ENCODE assay signal across 8 cellular contexts in genomic region chr16:69564845-69565610, GRCh38. TPM values are rescaled to one million over a fixed set of nuclear protein-coding genes. Genes with fewer than 3 reads are reported as not detected.
DNase-seq lines count a peak whose midpoint lies in the region; ATAC-seq, FAIRE-seq and TF ChIP-seq lines count a peak whose summit lies in the region.

No MANE protein-coding gene starts in this region.

- H3K27ac Mint-ChIP-seq in naive thymus-derived CD4-positive, alpha-beta T cell = peak overlapping the region; percentile 92 to 98 (median 95)

- no peak for FAIRE-seq in frontal cortex (lab: Jason Lieb, UNC)

- CTCF ChIA-PET in naive thymus-derived CD4-positive, alpha-beta T cell (lab: Charles Lee) = interaction anchor here (1.2 to 1.4 kb wide), 2 partner anchors 18 to 169 kb away, joined by 3 to 8 read pairs; no protein-coding TSS in a partner anchor

- intact Hi-C loops in naive thymus-derived CD4-positive, alpha-beta T cell (cut with micrococcal nuclease) = loop anchor here (1.0 to 10.0 kb wide), 12 partner anchors 34 to 1040 kb away; partner anchors contain the start of genes CYB5B (in 2 of the 2), CHTF8 (in 1 of the 2), COG8 (in 1 of the 2) and NIP7 (in 1 of the 2)

- H3K9me3 Mint-ChIP-seq in naive thymus-derived CD4-positive, alpha-beta T cell = peaks cover 0 to 3% (median 0%) of the 10 kb centered on the region in 11 donors

- peaks cover 39 to 53% (median 43%) of the 10 kb centered on the region in 7 donors for H3K4me1 Mint-ChIP-seq in naive thymus-derived CD4-positive, alpha-beta T cell

- H3K4me3 ChIP-seq in GM06990 (replicated peaks; ENCODE audit: low read depth, low read length) (peak overlapping the region; percentile 90), OCI-LY1 (ENCODE audit: low read depth, low read length, poor library complexity, severe bottlenecking) (peak overlapping the region; percentile 99), ectodermal cell (ENCODE audit: insufficient read depth, low read depth, low read length) (peak overlapping the region; percentile 85)
- peak overlapping the region; percentile 82 for H3K4me3 ChIP-seq in naive thymus-derived CD4-positive, alpha-beta T cell (ENCODE audit: low read length)

- peak overlapping the region; percentile 71 for H3K9ac ChIP-seq in OCI-LY1 (ENCODE audit: low read length)

- H3K4me1 ChIP-seq in OCI-LY1 (ENCODE audit: insufficient read depth, low read length, severe bottlenecking) (peaks cover 43% of the 10 kb centered on the region), ectodermal cell (ENCODE audit: control insufficient read depth, insufficient read depth, low read length) (peaks cover 20% of the 10 kb centered on the region)
- H3K4me1 ChIP-seq in naive thymus-derived CD4-positive, alpha-beta T cell (ENCODE audit: control insufficient read depth in 2 of 2, insufficient read depth in 2 of 2, low read length in 2 of 2) = peaks cover 13 to 33% of the 10 kb centered on the region in 2 donors

- DNase-seq in GM06990 (ENCODE audit: extremely low read depth, insufficient read length) = no peak
- DNase-seq in naive thymus-derived CD4-positive, alpha-beta T cell = peak in 5 of 9 donors; percentile 8 to 37 (median 23)
- no peak for DNase-seq in frontal cortex (ENCODE audit: low spot score in 2 of 2)
- DNase-seq in ureter (ENCODE audit: low spot score) = no peak

- WGBS in ectodermal cell, 2 experiments = 15 to 19% methylated on average over 19 to 23 of the region's 24 CpGs

- H3K4me3 Mint-ChIP-seq in naive thymus-derived CD4-positive, alpha-beta T cell = peak overlapping the region; percentile 83 to 100 (median 92)

- H3K4me2 ChIP-seq in OCI-LY1 (ENCODE audit: low read length) = peak overlapping the region; percentile 95

- peaks cover 0 to 4% (median 2%) of the 10 kb centered on the region in 5 donors for H3K36me3 Mint-ChIP-seq in naive thymus-derived CD4-positive, alpha-beta T cell

- H3K27me3 ChIP-seq in GM06990 (replicated peaks; ENCODE audit: control insufficient read depth, insufficient read depth, low read length) (no peaks in the 10 kb centered on the region), OCI-LY1 (ENCODE audit: insufficient read depth, low read length) (no peaks in the 10 kb centered on the region), ectodermal cell (ENCODE audit: control insufficient read depth, insufficient read depth, low read length, poor library complexity, severe bottlenecking) (no peaks in the 10 kb centered on the region)
- H3K27me3 ChIP-seq in naive thymus-derived CD4-positive, alpha-beta T cell (ENCODE audit: control insufficient read depth in 2 of 2, insufficient read depth in 2 of 2, low read length in 2 of 2) = no peaks in the 10 kb centered on the region

- POLR2A ChIA-PET in naive thymus-derived CD4-positive, alpha-beta T cell (lab: Charles Lee) = interaction anchor here (0.6 to 1.7 kb wide), 12 partner anchors 10 to 698 kb away, joined by 3 to 13 read pairs (median 4); partner anchors contain the start of gene CYB5B

- no peaks in the 10 kb centered on the region for H3K9me3 ChIP-seq in OCI-LY1 (ENCODE audit: low read length)
- H3K9me3 ChIP-seq in ectodermal cell (ENCODE audit: control insufficient read depth, low read length) = no peaks in the 10 kb centered on the region
- H3K9me3 ChIP-seq in naive thymus-derived CD4-positive, alpha-beta T cell (ENCODE audit: control insufficient read depth in 2 of 3, low read length in 3 of 3) = no peaks in the 10 kb centered on the region

- no peaks in the 10 kb centered on the region for H3K27me3 Mint-ChIP-seq in naive thymus-derived CD4-positive, alpha-beta T cell

- H3K27ac ChIP-seq in OCI-LY1 (ENCODE audit: low read depth, low read length, poor library complexity, severe bottlenecking) (peak overlapping the region; percentile 54), ectodermal cell (ENCODE audit: insufficient read depth, low read depth, low read length, poor library complexity, severe bottlenecking) (peak overlapping the region; percentile 79)
- H3K27ac ChIP-seq in naive thymus-derived CD4-positive, alpha-beta T cell (ENCODE audit: low read depth, low read length) = peak overlapping the region; percentile 97

- no peak for TF ChIP-seq CTCF in GM06990 (IDR thresholded peaks at IDR 0.05; ENCODE audit: insufficient read depth, low read length, poor library complexity, severe bottlenecking)
- no peak for TF ChIP-seq CTCF in OCI-LY1 (IDR thresholded peaks at IDR 0.05; ENCODE audit: low read length)

- H4K20me1 ChIP-seq in OCI-LY1 (ENCODE audit: insufficient read depth, low read length) = no peaks in the 10 kb centered on the region

- ATAC-seq in naive thymus-derived CD4-positive, alpha-beta T cell = no peak
- no peak for ATAC-seq in activated CD4-positive, CD25-positive, alpha-beta regulatory T cell treated with anti-CD3 and anti-CD28 coated beads, Interleukin-2, amount 50 U/mL, for 24 hours
- no peak for ATAC-seq in HG03025 (IDR thresholded peaks at IDR 0.05; ENCODE audit: low FRiP score, unreplicated experiment)

- H3K9me2 ChIP-seq in OCI-LY1 (ENCODE audit: low read depth, low read length) = no peaks in the 10 kb centered on the region

- no peaks in the 10 kb centered on the region for H3F3A ChIP-seq in OCI-LY1 (ENCODE audit: insufficient read depth, low read length)

- 0 out of 2 replicates have a peak overlapping the region, but pooled peaks have one; percentile 18 for H2AFZ ChIP-seq in OCI-LY1 (ENCODE audit: low read length)

- peaks cover 32% of the 10 kb centered on the region for H3K79me2 ChIP-seq in OCI-LY1 (ENCODE audit: insufficient read depth, low read length)

- H3K36me3 ChIP-seq in GM06990 (ENCODE audit: control insufficient read depth, insufficient read depth, low read length) = no peaks in the 10 kb centered on the region
- H3K36me3 ChIP-seq in OCI-LY1 (ENCODE audit: insufficient read depth, low read length) = no peaks in the 10 kb centered on the region
- no peaks in the 10 kb centered on the region for H3K36me3 ChIP-seq in ectodermal cell (ENCODE audit: control insufficient read depth, insufficient read depth, low read length)
- H3K36me3 ChIP-seq in naive thymus-derived CD4-positive, alpha-beta T cell (ENCODE audit: control insufficient read depth in 2 of 3, insufficient read depth in 3 of 3, low read length in 3 of 3) = peaks cover 0 to 4% (median 0%) of the 10 kb centered on the region in 3 experiments

RNA-seq across cellular contexts. Expression of gene NFAT5, which starts 0.7 kb away (rescaled TPM):
- 17.8 TPM for polyA plus RNA-seq in ectodermal cell (2013, experiment 1 of 4)
- polyA plus RNA-seq in ectodermal cell (2013, experiment 2 of 4) = 16.1 TPM
- polyA plus RNA-seq in ectodermal cell (2013, experiment 3 of 4) = 13.4 TPM
- 14.5 TPM for polyA plus RNA-seq in ectodermal cell (2013, experiment 4 of 4)
- total RNA-seq in naive thymus-derived CD4-positive, alpha-beta T cell = 10 to 100 TPM; 27.3 to 35.5 (median 34.2) TPM
- 1 to 10 TPM; 7.7 to 7.9 TPM for polyA plus RNA-seq in naive thymus-derived CD4-positive, alpha-beta T cell
- 14.7 TPM for total RNA-seq in frontal cortex
- 117 TPM for total RNA-seq in ureter

Comparison
In these comparisons a context has a peak if more than half of its experiments do, and no peak if none do; other contexts are left out.
1. DNase-seq: peak in naive thymus-derived CD4-positive, alpha-beta T cell (5 of 9); none in GM06990 (single experiment), frontal cortex (0 of 2) and ureter (single experiment).
2. Peak in every context shown above with its lines, with median percentiles within 50 percentile points of each other: H3K4me3 ChIP-seq and H3K27ac ChIP-seq.